Comparison of ENCODE assay signal across 9 cellular contexts in genomic region chr5:322281-322941, GRCh38. TPM values are rescaled to one million over a fixed set of nuclear protein-coding genes. Genes with fewer than 3 reads are reported as not detected.
DNase-seq lines count a peak whose midpoint lies in the region; ATAC-seq and TF ChIP-seq lines count a peak whose summit lies in the region.
"Had no signal": no experiment of that assay in that cellular context is flagged by ENCODE, and none has a peak within 500 bp of the region (broad histone marks: within the 10 kb centered on the region; RNA-seq: fewer than 3 reads in every experiment).

No MANE protein-coding gene starts in this region.

- ATAC-seq in GM21717 (IDR thresholded peaks at IDR 0.05; ENCODE audit: unreplicated experiment) (peak; percentile 19), upper lobe of right lung (peak; percentile 3)

- peaks cover 14% of the 10 kb centered on the region for H3K27me3 Mint-ChIP-seq in Calu3 (ENCODE audit: unreplicated experiment)

- BruUV-seq in Calu3 (replicated peaks; lab: Mats Ljungman, UMichigan), result no TSS peak

- TF ChIP-seq CTCF in Calu3 (IDR thresholded peaks at IDR 0.05; ENCODE audit: unreplicated experiment) (no peak), WI38 (IDR thresholded peaks at IDR 0.05; ENCODE audit: low read depth, low read length) (no peak), upper lobe of right lung (IDR thresholded peaks at IDR 0.05) (no peak)

- peak overlapping the region; percentile 64 for H3K4me3 Mint-ChIP-seq in Calu3 (ENCODE audit: low read depth, unreplicated experiment)

- peaks cover 9% of the 10 kb centered on the region for H3K36me3 Mint-ChIP-seq in Calu3 (ENCODE audit: insufficient read depth, unreplicated experiment)

- no peaks in the 10 kb centered on the region for H3K36me3 ChIP-seq in upper lobe of right lung

- intact Hi-C loops in Calu3 (cut with micrococcal nuclease; ENCODE audit: unreplicated experiment) (no loop called here), upper lobe of right lung (cut with DNase I) (no loop called here)

- no peaks in the 10 kb centered on the region for H3K9me3 Mint-ChIP-seq in Calu3 (ENCODE audit: low read depth, unreplicated experiment)

- peak overlapping the region; percentile 51 for H3K27ac ChIP-seq in upper lobe of right lung
- H3K27ac ChIP-seq: KMS-11 had no signal

- DNase-seq in Calu3 (no peak), upper lobe of right lung (peak; percentile 69), globus pallidus (ENCODE audit: low spot score) (no peak), C1 segment of cervical spinal cord (lab: John Stamatoyannopoulos, UW) (no peak), NCI-H1417 (lab: John Stamatoyannopoulos, UW) (no peak)

- H3K27me3 ChIP-seq in upper lobe of right lung, result peaks cover 11% of the 10 kb centered on the region

- no peaks in the 10 kb centered on the region for H3K9me3 ChIP-seq in upper lobe of right lung

- H3K4me1 ChIP-seq in upper lobe of right lung, result peaks cover 10% of the 10 kb centered on the region

- H3K27ac Mint-ChIP-seq in Calu3 (ENCODE audit: unreplicated experiment), result no peak overlapping the region

- CTCF ChIA-PET in Calu3 (lab: Charles Lee), result interaction anchor here (0.6 kb wide), 1 partner anchor 289 kb away, joined by 5 read pairs; no protein-coding TSS in a partner anchor

- peaks cover 8% of the 10 kb centered on the region for H3K4me1 Mint-ChIP-seq in Calu3 (ENCODE audit: low read depth, unreplicated experiment)

- H3K4me3 ChIP-seq in WI38 (ENCODE audit: low read depth, low read length), result peak overlapping the region; percentile 75
- H3K4me3 ChIP-seq in iPS-11a (ENCODE audit: low read depth, low read length), result peak overlapping the region; percentile 30
- peak overlapping the region; percentile 62 for H3K4me3 ChIP-seq in upper lobe of right lung

RNA-seq across cellular contexts. Expression of gene AHRR, which starts 0.9 kb away (rescaled TPM):
- total RNA-seq in Calu3 (2022) (1.3 TPM in 2 replicates), upper lobe of right lung (11.3 TPM)

RNA-seq across cellular contexts. Expression of gene PDCD6, which starts 51.0 kb away (rescaled TPM):
- 109 and 127 TPM in 2 replicates for total RNA-seq in Calu3 (2022)
- 69.5 TPM for total RNA-seq in upper lobe of right lung
